18 cellular contexts compared by ENCODE assay signal in genomic region chr19:34851277-34851804, GRCh38.
DNase-seq lines count a peak whose midpoint lies in the region; ATAC-seq and TF ChIP-seq lines count a peak whose summit lies in the region.
"Had no signal": no experiment of that assay in that cellular context is flagged by ENCODE, and none has a peak within 500 bp of the region (broad histone marks: within the 10 kb centered on the region; RNA-seq: fewer than 3 reads in every experiment).

No MANE protein-coding gene starts in this region.

- no peak for TF ChIP-seq EP300 in esophagus muscularis mucosa (IDR thresholded peaks at IDR 0.05)

- BruUV-seq in PC-3 (replicated peaks; lab: Mats Ljungman, UMichigan) = no TSS peak

- peak; percentile 33; the same call in 1 of the 2 replicates for TF ChIP-seq CTCF in PC-3 (conservative IDR thresholded peaks at IDR 0.05; ENCODE audit: low read depth, low read length)
- no peak for TF ChIP-seq CTCF in esophagus muscularis mucosa (IDR thresholded peaks at IDR 0.05)

- no peak for TF ChIP-seq POLR2A in esophagus muscularis mucosa (IDR thresholded peaks at IDR 0.05; ENCODE audit: low read depth)

- WGBS in esophagus muscularis mucosa = 83% methylated on average over 8 of the region's 11 CpGs

- H3K27me3 ChIP-seq in H7 (ENCODE audit: control insufficient read depth, insufficient read depth, low read length) (no peaks in the 10 kb centered on the region), PC-3 (ENCODE audit: low read length) (no peaks in the 10 kb centered on the region), esophagus muscularis mucosa (peaks cover 0 to 23% (median 0%) of the 10 kb centered on the region in 4 donors)
- H3K27me3 ChIP-seq: BLaER1, ovary had no signal

- H3K36me3 ChIP-seq in H7 (replicated peaks; ENCODE audit: control insufficient read depth, insufficient read depth, low read length) (no peaks in the 10 kb centered on the region), PC-3 (ENCODE audit: low read depth, low read length) (no peaks in the 10 kb centered on the region), esophagus muscularis mucosa (no peaks in the 10 kb centered on the region)
- H3K36me3 ChIP-seq: ovary had no signal

- intact Hi-C loops in PC-3 (cut with micrococcal nuclease) = no loop called here
- intact Hi-C loops in esophagus muscularis mucosa (cut with DNase I) = no loop called here

- H3K9me2 ChIP-seq in PC-3 (replicated peaks; ENCODE audit: low read length) = no peaks in the 10 kb centered on the region

- H3K9me3 ChIP-seq in PC-3 (ENCODE audit: low read length) (no peaks in the 10 kb centered on the region), esophagus muscularis mucosa (no peaks in the 10 kb centered on the region)
- H3K9me3 ChIP-seq: ovary had no signal

- no peak overlapping the region for H3K27ac ChIP-seq in PC-3 (ENCODE audit: low read length)
- no peak overlapping the region for H3K27ac ChIP-seq in esophagus muscularis mucosa (replicated peaks in 1 of 4)
- H3K27ac ChIP-seq: BLaER1, ovary had no signal

- no peak overlapping the region for H3K4me2 ChIP-seq in PC-3 (ENCODE audit: low read length)
- H3K4me2 ChIP-seq: BLaER1 had no signal

- no peak overlapping the region for H2AFZ ChIP-seq in PC-3 (ENCODE audit: low read length)

- H3K79me2 ChIP-seq in PC-3 (ENCODE audit: low read length) = no peaks in the 10 kb centered on the region

- CTCF ChIA-PET in PC-3 (lab: Charles Lee) = no interaction called here

- H4K20me1 ChIP-seq in PC-3 (ENCODE audit: low read length) = no peaks in the 10 kb centered on the region
- H4K20me1 ChIP-seq: BLaER1 had no signal

- DNase-seq in COR-L47 (lab: John Stamatoyannopoulos, UW) (peak; percentile 9), H7 (peak; percentile 50), PC-3 (peak; percentile 42), iPS-NIHi7 (ENCODE audit: extremely low spot score) (peak; percentile 66), DMS 273 (lab: John Stamatoyannopoulos, UW; ENCODE audit: unreplicated experiment) (no peak), esophagus muscularis mucosa (ENCODE audit: extremely low spot score) (no peak)
- DNase-seq: activated CD8-positive, alpha-beta memory T cell treated with anti-CD3 and anti-CD28 coated beads, Interleukin-2, amount 50 U/mL, for 48 hours; activated naive CD4-positive, alpha-beta T cell; Kasumi-1; left cardiac atrium; NCI-H2081; OCI-M1; ovary; stimulated activated naive CD4-positive, alpha-beta T cell treated with Interleukin-2 at 50 U/mL for 16 hours; SW 1271 had no signal

- H3K4me3 ChIP-seq in H7 (ENCODE audit: insufficient read depth, low read depth, low read length) = no peak overlapping the region
- H3K4me3 ChIP-seq in PC-3 (ENCODE audit: low read length) = no peak overlapping the region
- no peak overlapping the region for H3K4me3 ChIP-seq in esophagus muscularis mucosa
- H3K4me3 ChIP-seq: BLaER1, ovary had no signal

- ATAC-seq in PC-3 (no peak), HG02852 (IDR thresholded peaks at IDR 0.05; ENCODE audit: unreplicated experiment) (no peak)
- ATAC-seq: activated CD4-positive, CD25-positive, alpha-beta regulatory T cell treated with anti-CD3 and anti-CD28 coated beads, Interleukin-2, amount 50 U/mL, for 24 hours; left cardiac atrium had no signal

- no peak overlapping the region for H3K9ac ChIP-seq in PC-3 (ENCODE audit: low read length)
- H3K9ac ChIP-seq: BLaER1 had no signal

- POLR2A ChIA-PET in PC-3 (lab: Charles Lee; ENCODE audit: unreplicated experiment) = no interaction called here

- no peaks in the 10 kb centered on the region for H3F3A ChIP-seq in PC-3 (ENCODE audit: low read length, unreplicated experiment)

- H3K4me1 ChIP-seq in PC-3 (ENCODE audit: insufficient read depth, low read length) (no peaks in the 10 kb centered on the region), esophagus muscularis mucosa (no peaks in the 10 kb centered on the region)
- H3K4me1 ChIP-seq: BLaER1 had no signal

Comparison
In these comparisons a context has a peak if more than half of its experiments do, and no peak if none do; other contexts are left out.
1. DNase-seq: peak in COR-L47 (single experiment), H7 (single experiment), PC-3 (single experiment) and iPS-NIHi7 (single experiment); none in DMS 273 (single experiment) and esophagus muscularis mucosa (single experiment).